In genomic region chr2:97589598-97590510, GRCh38 we compare ENCODE assay signal across 8 cellular contexts. TPM values are rescaled to one million over a fixed set of nuclear protein-coding genes. Genes with fewer than 3 reads are reported as not detected.
DNase-seq lines count a peak whose midpoint lies in the region; ATAC-seq and TF ChIP-seq lines count a peak whose summit lies in the region.
"Not testable (repeated sequence)": the region's sequence is repeated elsewhere in the genome, so short reads cannot be mapped to it uniquely, and the experiment has no call there.

Gene ANKRD36B (minus strand): TSS chr2:97589877. CDS start chr2:97589685, 192 bp downstream.

- H3K4me1 ChIP-seq in BE2C, result not testable (repeated sequence)

- ATAC-seq in GM19397 (IDR thresholded peaks at IDR 0.05; ENCODE audit: unreplicated experiment) (peak; percentile 76), HG03280 (IDR thresholded peaks at IDR 0.05; ENCODE audit: unreplicated experiment) (peak; percentile 61)

- not testable (repeated sequence) for H3K36me3 Mint-ChIP-seq in activated naive CD8-positive, alpha-beta T cell

- not testable (repeated sequence) for TF ChIP-seq CTCF in BE2C (IDR thresholded peaks at IDR 0.05; ENCODE audit: low read depth, low read length); foreskin fibroblast (IDR thresholded peaks at IDR 0.05; ENCODE audit: low read depth, low read length)

- not testable (repeated sequence) for H3K36me3 ChIP-seq in BE2C

- not testable (repeated sequence) for H3K4me1 Mint-ChIP-seq in activated naive CD8-positive, alpha-beta T cell (ENCODE audit: low read depth)

- not testable (repeated sequence) for H3K9me3 ChIP-seq in BE2C

- not testable (repeated sequence) for H3K9me3 Mint-ChIP-seq in activated naive CD8-positive, alpha-beta T cell (ENCODE audit: low read depth)

- H3K4me3 Mint-ChIP-seq in activated naive CD8-positive, alpha-beta T cell, result peak within 1 kb of the TSS; percentile 95

- H3K27me3 ChIP-seq in BE2C, result not testable (repeated sequence)

- H3K4me3 ChIP-seq in BE2C (ENCODE audit: low read depth, low read length) (peak within 1 kb of the TSS; percentile 57), foreskin fibroblast (ENCODE audit: low read depth in 1 of 2, low read length in 2 of 2) (peak within 1 kb of the TSS; percentile 62 to 75)

- not testable (repeated sequence) for H3K27me3 Mint-ChIP-seq in activated naive CD8-positive, alpha-beta T cell

- peak within 1 kb of the TSS; percentile 96 for H3K27ac Mint-ChIP-seq in activated naive CD8-positive, alpha-beta T cell

- DNase-seq in BE2C, result peak; percentile 66
- DNase-seq in SW480 (ENCODE audit: low spot score), result peak; percentile 65
- peak; percentile 62 to 74 for DNase-seq in foreskin fibroblast
- peak; percentile 72 for DNase-seq in myocyte (ENCODE audit: low read depth)
- DNase-seq in stimulated activated CD8-positive, alpha-beta memory T cell treated with anti-CD3 and anti-CD28 coated beads, Interleukin-12 subunit alpha, Interleukin-12 subunit beta, amount 100 ng/mL, for 4 hours (ENCODE audit: low read depth), result peak; percentile 16

RNA-seq across cellular contexts. Expression of gene ANKRD36B, which starts in this region (rescaled TPM):
- polyA plus RNA-seq in BE2C (2012; ENCODE audit: insufficient read depth, insufficient read length, low read depth), result 0.86 TPM
- total RNA-seq in myocyte, result 12.8 and 15.6 TPM in 2 replicates
- polyA plus RNA-seq in myocyte (2012), result 3.0 TPM

Comparison
In these comparisons a context has a peak if more than half of its experiments do, and no peak if none do; other contexts are left out.
1. Peak in every context shown above with its lines: DNase-seq, ATAC-seq and H3K4me3 ChIP-seq.
2. DNase-seq: peak in every context shown above with its lines; median percentile 72 in myocyte; 68 in foreskin fibroblast; 66 in BE2C; 65 in SW480; 16 in stimulated activated CD8-positive, alpha-beta memory T cell treated with anti-CD3 and anti-CD28 coated beads, Interleukin-12 subunit alpha, Interleukin-12 subunit beta, amount 100 ng/mL, for 4 hours.